8 cellular contexts compared by ENCODE assay signal in genomic region chr14:64762044-64763034, GRCh38. TPM values are rescaled to one million over a fixed set of nuclear protein-coding genes. Genes with fewer than 3 reads are reported as not detected.
DNase-seq lines count a peak whose midpoint lies in the region; ATAC-seq and TF ChIP-seq lines count a peak whose summit lies in the region.

No MANE protein-coding gene starts in this region.

- H3K27ac ChIP-seq in lower lobe of right lung (peak overlapping the region; percentile 39), stomach (peak overlapping the region; percentile 15 to 79 (median 58))

- TF ChIP-seq CTCF in lower lobe of right lung (IDR thresholded peaks at IDR 0.05) (no peak), stomach (IDR thresholded peaks at IDR 0.05) (no peak)

- peak; percentile 53 for DNase-seq in DMS153 (lab: John Stamatoyannopoulos, UW)
- peak; percentile 91 for DNase-seq in NCI-H146 (lab: John Stamatoyannopoulos, UW)
- peak; percentile 53 for DNase-seq in T1000 (lab: John Stamatoyannopoulos, UW)
- peak; percentile 71 for DNase-seq in dermis blood vessel endothelial cell
- DNase-seq in lower lobe of right lung = peak; percentile 65
- DNase-seq in stomach = peak; percentile 93
- DNase-seq in AML-193 (lab: John Stamatoyannopoulos, UW) = no peak

- intact Hi-C loops in lower lobe of right lung (cut with DNase I) = no loop called here
- intact Hi-C loops in stomach (cut with DNase I; ENCODE audit: low total_unique reads) = loop anchor here (5.0 kb wide), 1 partner anchor 90 kb away; no protein-coding TSS in a partner anchor

- no peak for TF ChIP-seq EP300 in stomach (IDR thresholded peaks at IDR 0.05)

- ATAC-seq in lower lobe of right lung (peak; percentile 5 to 15), HG03175 (IDR thresholded peaks at IDR 0.05; ENCODE audit: unreplicated experiment) (no peak)

- no peak overlapping the region for H3K4me3 ChIP-seq in lower lobe of right lung
- no peak overlapping the region for H3K4me3 ChIP-seq in stomach

- no peaks in the 10 kb centered on the region for H3K9me3 ChIP-seq in lower lobe of right lung
- H3K9me3 ChIP-seq in stomach = no peaks in the 10 kb centered on the region

- H3K4me1 ChIP-seq in lower lobe of right lung = peaks cover 50% of the 10 kb centered on the region
- H3K4me1 ChIP-seq in stomach = peaks cover 41 to 75% (median 58%) of the 10 kb centered on the region in 4 donors

- WGBS in stomach, 5 donors = 11 to 17% (median 13%) methylated on average over 19 of the region's 19 CpGs

- TF ChIP-seq POLR2A in stomach (IDR thresholded peaks at IDR 0.05) = no peak

- H3K36me3 ChIP-seq in lower lobe of right lung (no peaks in the 10 kb centered on the region), stomach (no peaks in the 10 kb centered on the region)

- H3K27me3 ChIP-seq in lower lobe of right lung (ENCODE audit: low read depth) (no peaks in the 10 kb centered on the region), stomach (no peaks in the 10 kb centered on the region)

RNA-seq across cellular contexts. Expression of gene PLEKHG3, which starts 58.1 kb away (rescaled TPM):
- total RNA-seq in dermis blood vessel endothelial cell = 9.2 and 9.4 TPM in 2 replicates
- total RNA-seq in lower lobe of right lung = 33.1 TPM
- total RNA-seq in stomach = 100 to 1,000 TPM in 1 of 5 donors, 10 to 100 TPM in 4; 25.3 to 292 (median 27.2) TPM
- polyA plus RNA-seq in stomach = 10 to 100 TPM in 1 of 3 donors, 1 to 10 TPM in 2; 7.3 to 24.8 (median 9.2) TPM

Comparison
In these comparisons a context has a peak if more than half of its experiments do, and no peak if none do; other contexts are left out.
1. DNase-seq: peak in DMS153 (single experiment), NCI-H146 (single experiment), T1000 (single experiment), dermis blood vessel endothelial cell (single experiment), lower lobe of right lung (single experiment) and stomach (single experiment); none in AML-193 (0 of 2).